8 cellular contexts compared by ENCODE assay signal in genomic region chr4:150078996-150079581, GRCh38. TPM values are rescaled to one million over a fixed set of nuclear protein-coding genes. Genes with fewer than 3 reads are reported as not detected.
DNase-seq lines count a peak whose midpoint lies in the region; ATAC-seq, FAIRE-seq and TF ChIP-seq lines count a peak whose summit lies in the region.

No MANE protein-coding gene starts in this region.

- peak overlapping the region; percentile 88 for H3K4me2 ChIP-seq in A549
- peak overlapping the region; percentile 76 to 95 for H3K4me2 ChIP-seq in H1 (ENCODE audit: insufficient read depth in 1 of 2, low read depth in 2 of 2, low read length in 2 of 2)

- peaks cover 34% of the 10 kb centered on the region for H3K4me1 ChIP-seq in A549
- H3K4me1 ChIP-seq in H1 (replicated peaks in 1 of 4; ENCODE audit: control insufficient read depth in 3 of 4, insufficient read depth in 4 of 4, low read length in 3 of 4), result peaks cover 0 to 5% (median 0%) of the 10 kb centered on the region in 4 experiments; a peak in 5 of 7 replicates
- no peaks in the 10 kb centered on the region for H3K4me1 ChIP-seq in mesodermal cell (ENCODE audit: control insufficient read depth, insufficient read depth, low read length, poor library complexity, severe bottlenecking)
- peaks cover 11% of the 10 kb centered on the region for H3K4me1 ChIP-seq in upper lobe of right lung

- no peak overlapping the region for H3K23ac ChIP-seq in H1 (ENCODE audit: insufficient read length)

- peak overlapping the region; percentile 95 to 99 for H3K27ac ChIP-seq in A549
- no peak overlapping the region for H3K27ac ChIP-seq in H1 (ENCODE audit: low read depth, low read length)
- no peak overlapping the region for H3K27ac ChIP-seq in mesodermal cell (ENCODE audit: low read depth, low read length, severe bottlenecking)
- H3K27ac ChIP-seq in upper lobe of right lung, result peak overlapping the region; percentile 75

- no peak overlapping the region for H3K4ac ChIP-seq in H1 (replicated peaks; ENCODE audit: insufficient read length, low read depth, low read length)

- WGBS in A549 (ENCODE audit: missing lambda C conversion rate), result 0% methylated on average over 11 of the region's 54 CpGs
- 6% methylated on average over 29 of the region's 54 CpGs; no CpG with 5 or more reads in 1 of the 2 experiments for WGBS in H1 (ENCODE audit: extremely low coverage in 1 of 2, insufficient coverage in 1 of 2, insufficient read length in 1 of 2, insufficient replicate concordance in 2 of 2, low coverage in 1 of 2, low lambda C conversion rate in 2 of 2, missing lambda C conversion rate in 1 of 2), 2 experiments
- WGBS in mesodermal cell (ENCODE audit: insufficient coverage in 2 of 2), 2 experiments, result 2 to 5% methylated on average over 32 to 45 of the region's 54 CpGs

- H2BK12ac ChIP-seq in H1 (ENCODE audit: low read depth, low read length), result no peak overlapping the region

- no peak overlapping the region for H4K91ac ChIP-seq in H1 (replicated peaks; ENCODE audit: insufficient read length, low read length)

- H2AFZ ChIP-seq in H1 (ENCODE audit: low read length), result no peak overlapping the region; the same call in 1 of the 2 replicates

- TF ChIP-seq POLR2A in A549 (IDR thresholded peaks at IDR 0.05; ENCODE audit: low read length), result no peak
- no peak for TF ChIP-seq POLR2A in H1 (IDR thresholded peaks at IDR 0.05; ENCODE audit: control extremely low read depth in 1 of 2, low read depth in 2 of 2, low read length in 2 of 2)

- peak overlapping the region; percentile 94 for H3K4me3 ChIP-seq in A549
- H3K4me3 ChIP-seq in GM12875 (ENCODE audit: low read depth, low read length), result peak overlapping the region; percentile 5
- peak overlapping the region; percentile 40 to 71 (median 53) for H3K4me3 ChIP-seq in H1 (ENCODE audit: extremely low read depth in 1 of 4, insufficient read depth in 2 of 4, low read depth in 3 of 4, low read length in 4 of 4)
- peak overlapping the region; percentile 49 for H3K4me3 ChIP-seq in mesodermal cell (ENCODE audit: extremely low read depth, insufficient read depth, low read length, poor library complexity, severe bottlenecking)
- peak overlapping the region; percentile 58 for H3K4me3 ChIP-seq in upper lobe of right lung

- H3K9ac ChIP-seq in H1 (replicated peaks in 1 of 4; ENCODE audit: extremely low read depth in 1 of 4, low read depth in 3 of 4, low read length in 3 of 4), result no peak overlapping the region; a peak in 1 of 7 replicates

- FAIRE-seq in A549 (lab: Jason Lieb, UNC) (no peak), H1 (lab: Jason Lieb, UNC) (no peak)

- no peak overlapping the region for H2BK20ac ChIP-seq in H1 (ENCODE audit: low read length)

- TF ChIP-seq RAD21 in A549 (conservative IDR thresholded peaks at IDR 0.05 in 1 of 2, IDR thresholded peaks at IDR 0.05 in 1 of 2) (peak in 1 of 2 experiments; percentile 32; a peak in 2 of 5 replicates), H1 (IDR thresholded peaks at IDR 0.05 in 1 of 2, conservative IDR thresholded peaks at IDR 0.05 in 1 of 2; ENCODE audit: low read depth in 2 of 2, low read length in 2 of 2) (0 out of 4 replicates have a peak, but pooled peaks of 1 of the 2 experiments have one; percentile 4)

- peaks cover 0 to 5% of the 10 kb centered on the region in 2 experiments for H4K20me1 ChIP-seq in H1 (replicated peaks in 1 of 2; ENCODE audit: control insufficient read depth in 1 of 2, insufficient read depth in 2 of 2, low read length in 2 of 2)

- POLR2A ChIA-PET in A549 (lab: Yijun Ruan, JAX) (interaction anchor here (0.6 to 2.6 kb wide), 9 partner anchors 23 to 937 kb away, joined by 3 to 10 read pairs (median 5); no protein-coding TSS in a partner anchor), H1 (lab: Charles Lee; ENCODE audit: partially characterized antibody) (interaction anchor here (0.9 to 1.4 kb wide), 2 partner anchors 130 to 178 kb away, joined by 3 read pairs; no protein-coding TSS in a partner anchor)

- no peaks in the 10 kb centered on the region for H3K36me3 ChIP-seq in H1 (ENCODE audit: control insufficient read depth in 2 of 4, insufficient read depth in 4 of 4, low read length in 3 of 4)
- H3K36me3 ChIP-seq in mesodermal cell (ENCODE audit: control insufficient read depth, insufficient read depth, low read length), result no peaks in the 10 kb centered on the region
- no peaks in the 10 kb centered on the region for H3K36me3 ChIP-seq in upper lobe of right lung

- H2AK5ac ChIP-seq in H1 (ENCODE audit: low read depth, low read length), result no peak overlapping the region

- H3K79me2 ChIP-seq in H1 (ENCODE audit: control insufficient read depth in 1 of 2, insufficient read depth in 2 of 2, low read length in 2 of 2), result no peaks in the 10 kb centered on the region

- ATAC-seq in A549 (peak; percentile 67 to 77), HG03442 (IDR thresholded peaks at IDR 0.05; ENCODE audit: unreplicated experiment) (peak; percentile 37), SK-N-SH treated with all-trans-retinoic acid at 6 μM for 48 hours (peak; percentile 62), upper lobe of right lung (peak; percentile 42), GM18517 (IDR thresholded peaks at IDR 0.05; ENCODE audit: unreplicated experiment) (no peak)

- H3K9me3 ChIP-seq in A549, result no peaks in the 10 kb centered on the region
- no peaks in the 10 kb centered on the region for H3K9me3 ChIP-seq in H1 (ENCODE audit: insufficient read depth in 2 of 2, low read depth in 1 of 2, low read length in 1 of 2)
- no peaks in the 10 kb centered on the region for H3K9me3 ChIP-seq in mesodermal cell (ENCODE audit: control insufficient read depth, low read length)
- H3K9me3 ChIP-seq in upper lobe of right lung, result no peaks in the 10 kb centered on the region

- CTCF ChIA-PET in A549 (lab: Yijun Ruan, JAX) (interaction anchor here (0.8 to 2.7 kb wide), 13 partner anchors 23 to 164 kb away, joined by 3 to 9 read pairs (median 3); no protein-coding TSS in a partner anchor), H1 (lab: Charles Lee; ENCODE audit: partially characterized antibody) (interaction anchor here (0.9 to 1.4 kb wide), 9 partner anchors 11 to 164 kb away, joined by 3 to 5 read pairs (median 3); no protein-coding TSS in a partner anchor)

- H2BK15ac ChIP-seq in H1 (ENCODE audit: low read length), result no peak overlapping the region

- no peak overlapping the region; the same call in 1 of the 2 replicates for H4K8ac ChIP-seq in H1 (ENCODE audit: extremely low read depth, insufficient read depth, low read length)

- H3K79me1 ChIP-seq in H1 (ENCODE audit: low read depth, low read length), result no peaks in the 10 kb centered on the region

- H3K23me2 ChIP-seq in H1 (ENCODE audit: low read depth, low read length), result peaks cover 11% of the 10 kb centered on the region; the same call in 1 of the 2 replicates

- no peak overlapping the region for H3K14ac ChIP-seq in H1 (ENCODE audit: insufficient read length)

- DNase-seq in A549 (ENCODE audit: low read depth in 1 of 2, low spot score in 1 of 2), result peak; percentile 22 to 69
- peak; percentile 21 to 73 for DNase-seq in H1 (ENCODE audit: low read depth in 1 of 2, low spot score in 2 of 2)
- DNase-seq in upper lobe of right lung, result peak; percentile 67

- H3K27me3 ChIP-seq in H1 (replicated peaks in 1 of 4; ENCODE audit: control insufficient read depth in 3 of 4, extremely low read depth in 1 of 4, insufficient read depth in 3 of 4, low read length in 3 of 4), result peaks cover 5 to 41% (median 26%) of the 10 kb centered on the region in 4 experiments
- no peaks in the 10 kb centered on the region for H3K27me3 ChIP-seq in upper lobe of right lung

- intact Hi-C loops in upper lobe of right lung (cut with DNase I), result no loop called here

- H3K56ac ChIP-seq in H1 (replicated peaks; ENCODE audit: insufficient read length, low read depth, low read length), result no peak overlapping the region

- TF ChIP-seq EP300 in A549 (IDR thresholded peaks at IDR 0.05) (no peak), H1 (IDR thresholded peaks at IDR 0.05; ENCODE audit: borderline replicate concordance in 1 of 2, low read depth in 2 of 2, low read length in 2 of 2) (no peak)

- peak; percentile 10; the same call in 1 of the 3 replicates for TF ChIP-seq CTCF in A549 (IDR thresholded peaks at IDR 0.05)
- no peak for TF ChIP-seq CTCF in GM12875 (IDR thresholded peaks at IDR 0.05; ENCODE audit: borderline replicate concordance, insufficient read depth, low read depth, low read length)
- TF ChIP-seq CTCF in H1 (IDR thresholded peaks at IDR 0.05; ENCODE audit: control extremely low read depth in 1 of 3, insufficient read depth in 1 of 3, low read depth in 1 of 3, low read length in 3 of 3), result peak in 1 of 3 experiments; percentile 3; a peak in 1 of 4 replicates
- peak; percentile 33 for TF ChIP-seq CTCF in upper lobe of right lung (IDR thresholded peaks at IDR 0.05)

- no peak overlapping the region for H4K5ac ChIP-seq in H1 (ENCODE audit: insufficient read length, low read depth, low read length)

- no peak overlapping the region for H3K18ac ChIP-seq in H1 (ENCODE audit: extremely low read depth, low read length)

- no peak overlapping the region for H2BK5ac ChIP-seq in H1 (ENCODE audit: low read depth, low read length)

- no peak overlapping the region for H2BK120ac ChIP-seq in H1 (replicated peaks; ENCODE audit: low read depth, low read length)

TF ChIP-seq in A549, 52 proteins besides CTCF, POLR2A, EP300 and RAD21 (continues in another document):
- TF ChIP-seq CBX8 (IDR thresholded peaks at IDR 0.05) (no peak), SMC3 (IDR thresholded peaks at IDR 0.05) (no peak)

TF ChIP-seq in SK-N-SH treated with all-trans-retinoic acid at 6 μM for 48 hours, 23 proteins besides CTCF, POLR2A, EP300 and RAD21 (continues in another document):
- TF ChIP-seq ZNF8 (CRISPR knock-in tag; IDR thresholded peaks at IDR 0.05) (no peak), ZFP3 (CRISPR knock-in tag; IDR thresholded peaks at IDR 0.05) (no peak)

TF ChIP-seq in H1, 55 proteins besides CTCF, POLR2A, EP300 and RAD21 (continues in another document):
- peak; percentile 26; the same call in 1 of the 2 replicates for TF ChIP-seq RBBP5 (IDR thresholded peaks at IDR 0.05; ENCODE audit: borderline replicate concordance, low read depth, low read length)

RNA-seq across cellular contexts. Expression of gene DCLK2, which starts 0.8 kb away (rescaled TPM):
- 8.1 and 8.2 TPM in 2 replicates for polyA plus RNA-seq in A549 (2011; rRNA removed)
- 5.2 and 6.8 TPM in 2 replicates for polyA plus RNA-seq in A549 (2012; cell fraction: cytosol; rRNA removed)
- 12.1 and 14.2 TPM in 2 replicates for polyA plus RNA-seq in A549 (2012; cell fraction: nucleus; rRNA removed)
- polyA plus RNA-seq in A549 (2017; fragmentation: RNase III; extraction: RNeasy Plus Mini Kit Qiagen cat#74134 plus additional on column Dnase treatment), result 10.3 to 13.0 TPM (median 11.6 TPM) in 3 replicates
- 10.2 and 14.9 TPM in 2 replicates for polyA minus RNA-seq in A549 (2011; rRNA and poly(A)+ RNA removed)
- total RNA-seq in H1 (2021; fragmentation: NEBNext Ultra II Directional; extraction: Animal tissue kit (Norgen Biotek cat#: 25700)), result 0.27 and 0.37 TPM in 2 replicates
- 0.14 and 0.32 TPM in 2 replicates for polyA plus RNA-seq in H1 (2011; rRNA removed)
- 0.30 TPM for polyA plus RNA-seq in H1 (2011; cell fraction: cytosol; rRNA removed)
- polyA plus RNA-seq in H1 (2011; cell fraction: nucleus; rRNA removed), result 0.30 TPM
- 0.37 to 0.58 TPM (median 0.46 TPM) in 4 replicates for polyA plus RNA-seq in H1 (2012, experiment 1 of 2)
- polyA plus RNA-seq in H1 (2012, experiment 2 of 2), result 0.39 TPM
- 0.10 TPM for polyA plus RNA-seq in H1 (2013, experiment 1 of 2)
- polyA plus RNA-seq in H1 (2013, experiment 2 of 2), result 0.09 TPM
- polyA minus RNA-seq in H1 (2011; rRNA and poly(A)+ RNA removed), result 0.76 and 0.95 TPM in 2 replicates
- 0.59 TPM for polyA minus RNA-seq in H1 (2011; cell fraction: cytosol; rRNA and poly(A)+ RNA removed)
- 1.6 TPM for polyA minus RNA-seq in H1 (2011; cell fraction: nucleus; rRNA and poly(A)+ RNA removed)
- 5.5 TPM for polyA plus RNA-seq in mesodermal cell (2013, experiment 1 of 2)
- polyA plus RNA-seq in mesodermal cell (2013, experiment 2 of 2), result 3.6 TPM
- 4.9 TPM for total RNA-seq in upper lobe of right lung

Comparison
In these comparisons a context has a peak if more than half of its experiments do, and no peak if none do; other contexts are left out.
1. H3K27ac ChIP-seq: peak in A549 (2 of 2) and upper lobe of right lung (single experiment); none in H1 (single experiment) and mesodermal cell (single experiment).
2. H3K4me3 ChIP-seq: peak in every context shown above with its lines; median percentile 94 in A549; 58 in upper lobe of right lung; 53 in H1; 49 in mesodermal cell; 5 in GM12875.
3. Of the 18 proteins assayed by ChIP-seq in both H1 and A549: peak only in H1: E2F6, KDM1A, MAX and RNF2; only in A549: PHF8; in both: none; in neither: 11; mixed calls (peak in some experiments, not most) for 2.
4. Peak in every context shown above with its lines, with median percentiles within 50 percentile points of each other: DNase-seq.